In the genomic region with DNA sequence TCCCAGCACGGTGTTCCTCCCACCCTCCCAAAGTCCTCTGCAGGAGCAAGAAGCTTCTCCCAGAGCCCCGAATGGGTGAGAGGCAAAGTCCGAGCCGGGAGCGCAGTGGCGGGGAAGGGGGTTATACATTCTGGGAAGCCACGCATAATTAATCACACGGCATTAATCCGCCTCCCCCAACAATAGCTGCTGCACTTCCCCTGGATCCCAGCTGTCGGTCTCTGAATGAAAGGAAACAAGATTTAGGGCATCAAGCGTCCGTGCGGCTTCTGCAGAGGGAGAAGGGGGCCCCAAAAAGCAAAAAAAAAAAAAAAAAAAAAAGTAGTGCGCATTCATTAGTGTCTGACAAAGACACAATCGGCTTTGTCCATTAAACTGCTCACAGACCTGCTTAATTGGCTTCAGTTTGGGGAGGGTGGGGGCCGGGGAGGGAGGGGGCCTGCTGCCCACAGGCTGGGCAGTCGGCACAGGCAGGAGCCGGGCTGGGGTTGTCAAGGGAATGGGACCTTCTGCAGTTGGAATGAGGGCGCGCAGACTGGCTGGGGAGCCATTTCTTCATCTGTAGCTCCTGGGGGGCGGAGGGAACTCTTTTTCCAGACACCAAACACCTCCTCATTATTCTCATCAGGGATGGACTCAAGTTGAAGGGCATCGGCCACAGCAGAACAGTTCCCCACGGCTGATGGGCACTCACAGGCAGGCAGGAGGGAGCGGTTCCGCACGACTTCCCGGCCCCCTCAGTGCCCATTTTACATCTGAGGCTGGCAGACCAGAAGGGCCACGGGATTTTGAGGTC, we compare ENCODE assay signal across 10 cellular contexts. TPM values are rescaled to one million over a fixed set of nuclear protein-coding genes. Genes with fewer than 3 reads are reported as not detected.
A peak's percentile ranks its signal among the peaks of the same experiment; 100 is the strongest.
DNase-seq lines count a peak whose midpoint lies in the region; ATAC-seq and TF ChIP-seq lines count a peak whose summit lies in the region.
"Had no signal": no experiment of that assay in that cellular context is flagged by ENCODE, and none has a peak within 500 bp of the region (broad histone marks: within the 10 kb centered on the region; RNA-seq: fewer than 3 reads in every experiment).

No MANE protein-coding gene starts in this region.

- peaks cover 15 to 71% (median 57%) of the 10 kb centered on the region in 4 donors for H3K4me1 Mint-ChIP-seq in naive thymus-derived CD8-positive, alpha-beta T cell

- no peak overlapping the region for H3K9ac ChIP-seq in liver (ENCODE audit: low read depth in 1 of 2, low read length in 2 of 2)
- H3K9ac ChIP-seq in MM.1S (ENCODE audit: low read length): no peak overlapping the region

- intact Hi-C loops in right lobe of liver (cut with DNase I): loop anchor here (10.0 kb wide), 2 partner anchors 48 to 82 kb away; no protein-coding TSS in a partner anchor

- no peak overlapping the region for H3K4me3 ChIP-seq in liver (ENCODE audit: low read depth in 1 of 3, low read length in 3 of 3)
- H3K4me3 ChIP-seq in right lobe of liver: no peak overlapping the region
- no peak overlapping the region for H3K4me3 ChIP-seq in MM.1S (ENCODE audit: low read length)

- TF ChIP-seq RAD21 in liver (IDR thresholded peaks at IDR 0.05): no peak

- no peak for TF ChIP-seq POLR2A in right lobe of liver (IDR thresholded peaks at IDR 0.05)

- no peaks in the 10 kb centered on the region for H3K9me2 ChIP-seq in MM.1S (replicated peaks; ENCODE audit: insufficient read depth, low read length)

- H3K4me1 ChIP-seq in liver (ENCODE audit: control insufficient read depth in 4 of 4, insufficient read depth in 4 of 4, low read length in 3 of 4) (peaks cover 13 to 51% (median 29%) of the 10 kb centered on the region in 4 donors), right lobe of liver (peaks cover 0 to 28% (median 11%) of the 10 kb centered on the region in 4 donors), MM.1S (ENCODE audit: low read length) (peaks cover 40% of the 10 kb centered on the region)

- H3K36me3 ChIP-seq in liver (ENCODE audit: control insufficient read depth in 4 of 4, insufficient read depth in 3 of 4, low read depth in 1 of 4, low read length in 3 of 4) (peaks cover 0 to 8% (median 0%) of the 10 kb centered on the region in 4 donors), right lobe of liver (peaks cover 0 to 5% (median 0%) of the 10 kb centered on the region in 4 donors), MM.1S (replicated peaks; ENCODE audit: insufficient read depth, low read length) (no peaks in the 10 kb centered on the region)

- 80% methylated on average over 28 of the region's 28 CpGs for WGBS in liver
- 62% methylated on average over 19 of the region's 28 CpGs for WGBS in right lobe of liver (ENCODE audit: insufficient coverage, low coverage, low lambda C conversion rate, missing lambda C conversion rate)

- peaks cover 3% of the 10 kb centered on the region; the same call in 1 of the 2 replicates for H4K20me1 ChIP-seq in MM.1S (ENCODE audit: insufficient read depth, low read length)

- no peak for TF ChIP-seq CTCF in liver (IDR thresholded peaks at IDR 0.05; ENCODE audit: low read depth, low read length, missing input control)
- no peak for TF ChIP-seq CTCF in right lobe of liver (IDR thresholded peaks at IDR 0.05)
- TF ChIP-seq CTCF in MM.1S (IDR thresholded peaks at IDR 0.05; ENCODE audit: low read length): no peak
- TF ChIP-seq CTCF in GM13976 (IDR thresholded peaks at IDR 0.05; ENCODE audit: borderline replicate concordance, control extremely low read depth, extremely low read depth, insufficient read depth, missing control alignments): no peak

- no peaks in the 10 kb centered on the region for H3K9me3 Mint-ChIP-seq in naive thymus-derived CD8-positive, alpha-beta T cell

- no peaks in the 10 kb centered on the region for H3K27me3 ChIP-seq in liver (ENCODE audit: control insufficient read depth in 4 of 4, insufficient read depth in 4 of 4, low read length in 3 of 4)
- no peaks in the 10 kb centered on the region for H3K27me3 ChIP-seq in right lobe of liver
- H3K27me3 ChIP-seq in MM.1S (replicated peaks; ENCODE audit: insufficient read depth, low read length): no peaks in the 10 kb centered on the region

- H3K27ac ChIP-seq in liver (ENCODE audit: low read depth in 1 of 2, low read length in 2 of 2) (peak overlapping the region; percentile 17 to 93), right lobe of liver (peak overlapping the region in 1 of 3 donors; percentile 53), cingulate gyrus (ENCODE audit: low read depth, low read length) (peak overlapping the region; percentile 91), MM.1S (ENCODE audit: low read length) (no peak overlapping the region)

- peaks cover 64% of the 10 kb centered on the region for H3K79me2 ChIP-seq in MM.1S (ENCODE audit: low read length)

- no peak for DNase-seq in right lobe of liver
- no peak for DNase-seq in naive thymus-derived CD8-positive, alpha-beta T cell
- DNase-seq in AG08395 (ENCODE audit: low spot score): no peak
- no peak for DNase-seq in MM.1S
- DNase-seq in epidermal melanocyte (ENCODE audit: insufficient read length, low spot score): no peak
- no peak for DNase-seq in GM13976 (ENCODE audit: low spot score)
- DNase-seq: activated effector memory CD4-positive, alpha-beta T cell treated with anti-CD3 and anti-CD28 coated beads, Interleukin-2, amount 50 U/mL, for 16 hours; NCI-H1092 treated with DMSO at 0.1 percent for 48 hours had no signal

- POLR2A ChIA-PET in naive thymus-derived CD8-positive, alpha-beta T cell (lab: Charles Lee): interaction anchor here (0.6 to 2.0 kb wide), 3 partner anchors 9 to 424 kb away, joined by 6 to 9 read pairs (median 8); partner anchors contain the start of gene TMEM250

- no peak for ATAC-seq in right lobe of liver
- ATAC-seq in naive thymus-derived CD8-positive, alpha-beta T cell: no peak

- peaks cover 42% of the 10 kb centered on the region for H3F3A ChIP-seq in MM.1S (ENCODE audit: insufficient read depth, low read length)

- in situ Hi-C loops in GM13976 (cut with MboI; ENCODE audit: low sequenced_read_pairs, unreplicated experiment): no loop called here

- peaks cover 0 to 7% (median 0%) of the 10 kb centered on the region in 3 donors for H3K36me3 Mint-ChIP-seq in naive thymus-derived CD8-positive, alpha-beta T cell

- H3K4me2 ChIP-seq in MM.1S (ENCODE audit: low read depth, low read length): no peak overlapping the region

- no peak overlapping the region for H2AFZ ChIP-seq in MM.1S (ENCODE audit: low read length)

- H3K27ac Mint-ChIP-seq in naive thymus-derived CD8-positive, alpha-beta T cell: peak overlapping the region in 4 of 10 donors; percentile 5 to 62 (median 34)

- H3K27me3 Mint-ChIP-seq in naive thymus-derived CD8-positive, alpha-beta T cell: no peaks in the 10 kb centered on the region

- H3K9me3 ChIP-seq in liver (ENCODE audit: control insufficient read depth in 4 of 4, low read length in 3 of 4): no peaks in the 10 kb centered on the region
- H3K9me3 ChIP-seq in right lobe of liver: no peaks in the 10 kb centered on the region
- H3K9me3 ChIP-seq in MM.1S (replicated peaks; ENCODE audit: insufficient read depth, low read length): no peaks in the 10 kb centered on the region

- peak overlapping the region in 8 of 10 donors; percentile 5 to 91 (median 82) for H3K4me3 Mint-ChIP-seq in naive thymus-derived CD8-positive, alpha-beta T cell

TF ChIP-seq in liver, 16 proteins besides CTCF, POLR2A, EP300 and RAD21 (continues in another document):
- TF ChIP-seq, protein P1, sequence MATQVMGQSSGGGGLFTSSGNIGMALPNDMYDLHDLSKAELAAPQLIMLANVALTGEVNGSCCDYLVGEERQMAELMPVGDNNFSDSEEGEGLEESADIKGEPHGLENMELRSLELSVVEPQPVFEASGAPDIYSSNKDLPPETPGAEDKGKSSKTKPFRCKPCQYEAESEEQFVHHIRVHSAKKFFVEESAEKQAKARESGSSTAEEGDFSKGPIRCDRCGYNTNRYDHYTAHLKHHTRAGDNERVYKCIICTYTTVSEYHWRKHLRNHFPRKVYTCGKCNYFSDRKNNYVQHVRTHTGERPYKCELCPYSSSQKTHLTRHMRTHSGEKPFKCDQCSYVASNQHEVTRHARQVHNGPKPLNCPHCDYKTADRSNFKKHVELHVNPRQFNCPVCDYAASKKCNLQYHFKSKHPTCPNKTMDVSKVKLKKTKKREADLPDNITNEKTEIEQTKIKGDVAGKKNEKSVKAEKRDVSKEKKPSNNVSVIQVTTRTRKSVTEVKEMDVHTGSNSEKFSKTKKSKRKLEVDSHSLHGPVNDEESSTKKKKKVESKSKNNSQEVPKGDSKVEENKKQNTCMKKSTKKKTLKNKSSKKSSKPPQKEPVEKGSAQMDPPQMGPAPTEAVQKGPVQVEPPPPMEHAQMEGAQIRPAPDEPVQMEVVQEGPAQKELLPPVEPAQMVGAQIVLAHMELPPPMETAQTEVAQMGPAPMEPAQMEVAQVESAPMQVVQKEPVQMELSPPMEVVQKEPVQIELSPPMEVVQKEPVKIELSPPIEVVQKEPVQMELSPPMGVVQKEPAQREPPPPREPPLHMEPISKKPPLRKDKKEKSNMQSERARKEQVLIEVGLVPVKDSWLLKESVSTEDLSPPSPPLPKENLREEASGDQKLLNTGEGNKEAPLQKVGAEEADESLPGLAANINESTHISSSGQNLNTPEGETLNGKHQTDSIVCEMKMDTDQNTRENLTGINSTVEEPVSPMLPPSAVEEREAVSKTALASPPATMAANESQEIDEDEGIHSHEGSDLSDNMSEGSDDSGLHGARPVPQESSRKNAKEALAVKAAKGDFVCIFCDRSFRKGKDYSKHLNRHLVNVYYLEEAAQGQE (IDR thresholded peaks at IDR 0.05): no peak
- TF ChIP-seq FOXA1 (IDR thresholded peaks at IDR 0.05): no peak
- TF ChIP-seq, protein P2, sequence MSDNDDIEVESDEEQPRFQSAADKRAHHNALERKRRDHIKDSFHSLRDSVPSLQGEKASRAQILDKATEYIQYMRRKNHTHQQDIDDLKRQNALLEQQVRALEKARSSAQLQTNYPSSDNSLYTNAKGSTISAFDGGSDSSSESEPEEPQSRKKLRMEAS (IDR thresholded peaks at IDR 0.05): no peak
- no peak for TF ChIP-seq EGR1 (IDR thresholded peaks at IDR 0.05; ENCODE audit: low read depth in 2 of 2)
- no peak for TF ChIP-seq JUND (IDR thresholded peaks at IDR 0.05)
- TF ChIP-seq, protein P3, sequence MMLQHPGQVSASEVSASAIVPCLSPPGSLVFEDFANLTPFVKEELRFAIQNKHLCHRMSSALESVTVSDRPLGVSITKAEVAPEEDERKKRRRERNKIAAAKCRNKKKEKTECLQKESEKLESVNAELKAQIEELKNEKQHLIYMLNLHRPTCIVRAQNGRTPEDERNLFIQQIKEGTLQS (IDR thresholded peaks at IDR 0.05): no peak
- TF ChIP-seq NR2F2 (IDR thresholded peaks at IDR 0.05): no peak
- TF ChIP-seq YY1 (IDR thresholded peaks at IDR 0.05): no peak

RNA-seq across cellular contexts. Expression of gene NOTCH1, which starts 3.4 kb away (rescaled TPM):
- total RNA-seq in liver: 10 to 100 TPM in 1 of 2 donors, 1 to 10 TPM in 1; 9.4 to 22.3 TPM
- 1 to 10 TPM; 2.4 to 7.5 TPM for polyA plus RNA-seq in liver
- total RNA-seq in right lobe of liver: 10 to 100 TPM; 17.4 to 26.2 (median 19.3) TPM
- total RNA-seq in naive thymus-derived CD8-positive, alpha-beta T cell: 10 to 100 TPM; 76.2 to 84.3 TPM
- 1 to 10 TPM; 1.3 to 5.9 (median 1.6) TPM for polyA plus RNA-seq in naive thymus-derived CD8-positive, alpha-beta T cell

RNA-seq across cellular contexts. Expression of gene SEC16A, which starts 59.6 kb away (rescaled TPM):
- total RNA-seq in liver (10 to 100 TPM; 21.7 to 96.1 TPM), right lobe of liver (100 to 1,000 TPM in 2 of 6 experiments, 10 to 100 TPM in 4; 46.9 to 108 (median 72.0) TPM)
- 10 to 100 TPM; 43.3 to 88.7 TPM for polyA plus RNA-seq in liver
- 10 to 100 TPM; 83.4 to 84.8 TPM for total RNA-seq in naive thymus-derived CD8-positive, alpha-beta T cell
- polyA plus RNA-seq in naive thymus-derived CD8-positive, alpha-beta T cell: 10 to 100 TPM; 14.2 to 35.8 (median 26.2) TPM
